In genomic region chr11:123235117-123235686, GRCh38 we compare ENCODE assay signal across 8 cellular contexts. TPM values are rescaled to one million over a fixed set of nuclear protein-coding genes. Genes with fewer than 3 reads are reported as not detected.
DNase-seq lines count a peak whose midpoint lies in the region; ATAC-seq and TF ChIP-seq lines count a peak whose summit lies in the region.

No MANE protein-coding gene starts in this region.

- H2BK5ac ChIP-seq in H9 (ENCODE audit: insufficient read length, low read length), result no peak overlapping the region

- no peak overlapping the region for H4K8ac ChIP-seq in H9 (replicated peaks; ENCODE audit: insufficient read length, low read depth, low read length)

- no peak overlapping the region for H3K4me2 ChIP-seq in H9 (ENCODE audit: insufficient read depth, insufficient read length, low read length)

- no peak overlapping the region for H2AK5ac ChIP-seq in H9 (ENCODE audit: insufficient read length, low read length)

- H3K27ac Mint-ChIP-seq in H9, result no peak overlapping the region
- H3K27ac Mint-ChIP-seq in activated CD4-positive, alpha-beta T cell treated with anti-CD3 and anti-CD28 coated beads, Interleukin-2, amount 10 ng/mL, durations not matched to agents 7 days and 5 days, result peak overlapping the region; percentile 15

- no peaks in the 10 kb centered on the region for H3K36me3 Mint-ChIP-seq in H9 (ENCODE audit: insufficient read depth in 1 of 3, low read depth in 3 of 3)
- H3K36me3 Mint-ChIP-seq in activated CD4-positive, alpha-beta T cell treated with anti-CD3 and anti-CD28 coated beads, Interleukin-2, amount 10 ng/mL, durations not matched to agents 7 days and 5 days (ENCODE audit: low read depth), result peaks cover 21% of the 10 kb centered on the region

- H3K9me3 ChIP-seq in AG04450 (ENCODE audit: control insufficient read depth, insufficient read depth, low read length) (no peaks in the 10 kb centered on the region), H9 (ENCODE audit: control insufficient read depth, low read depth, low read length) (no peaks in the 10 kb centered on the region), spleen (no peaks in the 10 kb centered on the region)

- no peak overlapping the region for H2BK120ac ChIP-seq in H9 (ENCODE audit: low read depth, low read length, poor library complexity, severe bottlenecking)

- no peak overlapping the region for H3K9ac ChIP-seq in H9 (ENCODE audit: extremely low read depth, insufficient read length, low read length)

- ATAC-seq in HG03520 (IDR thresholded peaks at IDR 0.05; ENCODE audit: unreplicated experiment), result no peak

- H3K18ac ChIP-seq in H9 (ENCODE audit: insufficient read length, low read depth, low read length), result no peak overlapping the region

- H4K20me1 ChIP-seq in H9 (ENCODE audit: control insufficient read depth, insufficient read depth, insufficient read length), result no peaks in the 10 kb centered on the region

- no CpG with 5 or more reads among the region's 14 CpGs for WGBS in H9 (ENCODE audit: extremely low coverage, insufficient read length, low lambda C conversion rate)
- WGBS in spleen, 5 donors, result 63 to 66% (median 65%) methylated on average over 14 of the region's 14 CpGs

- DNase-seq in AG04450 (ENCODE audit: low read depth, low spot score) (no peak), H9 (peak; percentile 76), fibroblast of pulmonary artery (ENCODE audit: low read depth) (peak; percentile 57), spleen (peak; percentile 79), A172 (ENCODE audit: low spot score) (no peak), pons (ENCODE audit: low spot score) (no peak)
- DNase-seq in activated CD4-positive, alpha-beta T cell treated with anti-CD3 and anti-CD28 coated beads, Interleukin-2, amount 10 ng/mL, durations not matched to agents 7 days and 5 days, result peak; percentile 26

- no peak overlapping the region for H3K4me3 Mint-ChIP-seq in H9
- no peak overlapping the region for H3K4me3 Mint-ChIP-seq in activated CD4-positive, alpha-beta T cell treated with anti-CD3 and anti-CD28 coated beads, Interleukin-2, amount 10 ng/mL, durations not matched to agents 7 days and 5 days

- H3K79me2 ChIP-seq in H9 (ENCODE audit: insufficient read depth, low read length), result no peaks in the 10 kb centered on the region

- H4K91ac ChIP-seq in H9 (ENCODE audit: insufficient read length, low read depth, low read length), result no peak overlapping the region

- H4K5ac ChIP-seq in H9 (ENCODE audit: insufficient read length, low read depth, low read length), result no peak overlapping the region

- no peak overlapping the region for H3K4me3 ChIP-seq in AG04450 (ENCODE audit: low read depth, low read length)
- peak overlapping the region; percentile 17 for H3K4me3 ChIP-seq in fibroblast of pulmonary artery (replicated peaks; ENCODE audit: low read depth, low read length)
- H3K4me3 ChIP-seq in spleen, result no peak overlapping the region

- H3K79me1 ChIP-seq in H9 (ENCODE audit: insufficient read depth, low read depth, low read length, poor library complexity, severe bottlenecking), result no peaks in the 10 kb centered on the region

- no peaks in the 10 kb centered on the region for H3K9me3 Mint-ChIP-seq in H9
- peaks cover 9% of the 10 kb centered on the region for H3K9me3 Mint-ChIP-seq in activated CD4-positive, alpha-beta T cell treated with anti-CD3 and anti-CD28 coated beads, Interleukin-2, amount 10 ng/mL, durations not matched to agents 7 days and 5 days

- H3K27me3 ChIP-seq in AG04450 (ENCODE audit: control insufficient read depth, insufficient read depth, low read length) (no peaks in the 10 kb centered on the region), H9 (ENCODE audit: insufficient read depth, low read length) (no peaks in the 10 kb centered on the region), spleen (replicated peaks in 1 of 7) (no peaks in the 10 kb centered on the region)

- H3K4ac ChIP-seq in H9 (ENCODE audit: low read depth, low read length), result no peak overlapping the region

- H3K23me2 ChIP-seq in H9 (ENCODE audit: insufficient read length, low read depth, low read length, poor library complexity, severe bottlenecking), result no peaks in the 10 kb centered on the region

- H2BK12ac ChIP-seq in H9 (ENCODE audit: insufficient read length, low read depth, low read length), result no peak overlapping the region

- H3K4me1 Mint-ChIP-seq in H9, result peaks cover 5 to 11% of the 10 kb centered on the region in 2 experiments
- H3K4me1 Mint-ChIP-seq in activated CD4-positive, alpha-beta T cell treated with anti-CD3 and anti-CD28 coated beads, Interleukin-2, amount 10 ng/mL, durations not matched to agents 7 days and 5 days, result peaks cover 39% of the 10 kb centered on the region

- POLR2A ChIA-PET in AG04450 (lab: Yijun Ruan, JAX), result interaction anchor here (0.8 to 1.0 kb wide), 2 partner anchors 40 to 70 kb away, joined by 3 to 5 read pairs; partner anchors contain the start of gene CLMP
- POLR2A ChIA-PET in activated CD4-positive, alpha-beta T cell treated with anti-CD3 and anti-CD28 coated beads, Interleukin-2, amount 10 ng/mL, durations not matched to agents 7 days and 5 days (lab: Charles Lee), result no interaction called here

- no peak for TF ChIP-seq POLR2A in spleen (IDR thresholded peaks at IDR 0.05)

- H3K14ac ChIP-seq in H9 (ENCODE audit: insufficient read depth, low read length), result no peak overlapping the region

- no peak overlapping the region for H2BK15ac ChIP-seq in H9 (ENCODE audit: low read depth, low read length)

- no peak overlapping the region for H3T11ph ChIP-seq in H9 (ENCODE audit: low read length)

- H3K27ac ChIP-seq in AG04450 (ENCODE audit: low read depth, low read length), result peak overlapping the region; percentile 48
- H3K27ac ChIP-seq in H9 (ENCODE audit: insufficient read length, low read depth, low read length), result no peak overlapping the region
- peak overlapping the region in 7 of 8 donors; percentile 5 to 82 (median 58) for H3K27ac ChIP-seq in spleen

- H2AFZ ChIP-seq in H9 (ENCODE audit: low read length), result no peak overlapping the region

- CTCF ChIA-PET in AG04450 (lab: Charles Lee), result interaction anchor here (0.7 to 8.9 kb wide), 9 partner anchors 11 to 132 kb away, joined by 4 to 69 read pairs (median 5); no protein-coding TSS in a partner anchor
- CTCF ChIA-PET in activated CD4-positive, alpha-beta T cell treated with anti-CD3 and anti-CD28 coated beads, Interleukin-2, amount 10 ng/mL, durations not matched to agents 7 days and 5 days (lab: Charles Lee), result interaction anchor here (4.9 kb wide), 1 partner anchor 11 kb away, joined by 29 read pairs; no protein-coding TSS in a partner anchor

- intact Hi-C loops in spleen (cut with DNase I; ENCODE audit: low total_unique reads), result no loop called here

- no peak overlapping the region for H3K23ac ChIP-seq in H9 (ENCODE audit: insufficient read length, low read depth, low read length)

- H3K27me3 Mint-ChIP-seq in H9 (ENCODE audit: low read depth), result no peaks in the 10 kb centered on the region; the same call in 1 of the 2 replicates
- H3K27me3 Mint-ChIP-seq in activated CD4-positive, alpha-beta T cell treated with anti-CD3 and anti-CD28 coated beads, Interleukin-2, amount 10 ng/mL, durations not matched to agents 7 days and 5 days, result peaks cover 5% of the 10 kb centered on the region

- H3K36me3 ChIP-seq in spleen, result no peaks in the 10 kb centered on the region

- no peaks in the 10 kb centered on the region for H3K4me1 ChIP-seq in H9 (ENCODE audit: insufficient read depth, low read length)
- H3K4me1 ChIP-seq in spleen, result peaks cover 0 to 33% (median 9%) of the 10 kb centered on the region in 6 donors

- H2BK20ac ChIP-seq in H9 (ENCODE audit: low read depth, low read length, poor library complexity, severe bottlenecking), result no peak overlapping the region

- peak; percentile 52 for TF ChIP-seq CTCF in AG04450 (IDR thresholded peaks at IDR 0.05; ENCODE audit: low read depth, low read length)
- peak; percentile 87 for TF ChIP-seq CTCF in H9 (conservative IDR thresholded peaks at IDR 0.05)
- TF ChIP-seq CTCF in fibroblast of pulmonary artery (IDR thresholded peaks at IDR 0.05; ENCODE audit: low read length, missing control alignments), result peak; percentile 70
- TF ChIP-seq CTCF in spleen (IDR thresholded peaks at IDR 0.05 in 8 of 11, conservative IDR thresholded peaks at IDR 0.05 in 3 of 11), result peak in 8 of 11 experiments; percentile 31 to 56 (median 40)

- H3K56ac ChIP-seq in H9 (ENCODE audit: insufficient read length, low read depth, low read length), result no peak overlapping the region

RNA-seq across cellular contexts. Expression of gene CLMP, which starts 40.2 kb away (rescaled TPM):
- 251 and 288 TPM in 2 replicates for polyA plus RNA-seq in AG04450 (2011; rRNA removed)
- polyA minus RNA-seq in AG04450 (2011; rRNA and poly(A)+ RNA removed), result 500 and 661 TPM in 2 replicates
- total RNA-seq in H9 (2021), result 11.8 and 13.8 TPM in 2 replicates
- under 1 TPM; 0.15 to 0.23 TPM for total RNA-seq in activated CD4-positive, alpha-beta T cell treated with anti-CD3 and anti-CD28 coated beads, Interleukin-2, amount 10 ng/mL, durations not matched to agents 7 days and 5 days
- 10 to 100 TPM in 6 of 7 donors, 1 to 10 TPM in 1; 8.5 to 36.5 (median 21.1) TPM for total RNA-seq in spleen
- polyA plus RNA-seq in spleen, result 1 to 10 TPM; 3.1 to 4.1 (median 3.6) TPM
- total RNA-seq in A172 (2014; rRNA removed; shearing (Covaris generic)), result 4.7 and 9.7 TPM in 2 replicates

Comparison
In these comparisons a context has a peak if more than half of its experiments do, and no peak if none do; other contexts are left out.
1. DNase-seq: peak in H9 (single experiment), activated CD4-positive, alpha-beta T cell treated with anti-CD3 and anti-CD28 coated beads, Interleukin-2, amount 10 ng/mL, durations not matched to agents 7 days and 5 days (single experiment), fibroblast of pulmonary artery (single experiment) and spleen (single experiment); none in AG04450 (single experiment), A172 (single experiment) and pons (single experiment).
2. Peak in every context shown above with its lines, with median percentiles within 50 percentile points of each other: CTCF ChIP-seq.